ENCODE assay signal across 9 cellular contexts in the genomic region with DNA sequence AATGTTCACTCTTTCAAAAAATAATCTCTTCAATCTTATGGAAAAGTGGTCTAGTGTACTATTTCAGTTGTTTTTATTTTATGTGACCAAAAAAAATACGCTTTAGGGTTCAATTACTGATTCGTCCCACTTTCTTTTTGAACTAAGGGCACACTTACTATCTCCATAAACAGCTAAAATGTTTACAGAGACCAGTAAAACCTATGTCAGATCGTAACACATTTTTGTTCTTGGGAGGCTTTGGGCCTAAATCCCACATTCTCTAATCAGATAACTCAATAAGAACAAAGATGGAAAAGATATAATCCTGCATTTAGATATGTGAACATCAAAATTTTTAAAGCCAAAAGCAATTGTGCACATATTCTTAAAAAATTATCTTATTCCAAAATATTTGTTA. TPM values are rescaled to one million over a fixed set of nuclear protein-coding genes. Genes with fewer than 3 reads are reported as not detected.
DNase-seq lines count a peak whose midpoint lies in the region; ATAC-seq, FAIRE-seq and TF ChIP-seq lines count a peak whose summit lies in the region.
"Had no signal": no experiment of that assay in that cellular context is flagged by ENCODE, and none has a peak within 500 bp of the region (broad histone marks: within the 10 kb centered on the region; RNA-seq: fewer than 3 reads in every experiment).

No MANE protein-coding gene starts in this region.

- TF ChIP-seq RAD21 in HCT116 (IDR thresholded peaks at IDR 0.05; ENCODE audit: low read depth) = no peak

- no peak for FAIRE-seq in RCC 7860 (lab: Jason Lieb, UNC)

- no peaks in the 10 kb centered on the region for H3K9me2 ChIP-seq in HCT116 (ENCODE audit: insufficient read depth)

- H3K27ac ChIP-seq in HCT116 (ENCODE audit: low read depth, low read length) (no peak overlapping the region), brain microvascular endothelial cell (peak overlapping the region; percentile 87)

- CTCF ChIA-PET in HCT116 (lab: Charles Lee) = interaction anchor here (1.4 kb wide), 1 partner anchor 10 kb away, joined by 4 read pairs; no protein-coding TSS in a partner anchor

- BruUV-seq in HCT116 (replicated peaks; lab: Mats Ljungman, UMichigan) = no TSS peak

- H3K4me1 ChIP-seq in HCT116 (ENCODE audit: control insufficient read depth in 1 of 2, insufficient read depth in 2 of 2, low read length in 2 of 2) (peaks cover 5 to 24% of the 10 kb centered on the region in 2 experiments; a peak in 3 of 4 replicates), mononuclear cell (ENCODE audit: insufficient read depth, low read length) (peaks cover 9% of the 10 kb centered on the region)

- H2AFZ ChIP-seq in HCT116 (ENCODE audit: low read depth, low read length, poor library complexity, severe bottlenecking) = peak overlapping the region; percentile 72

- POLR2A ChIA-PET in HCT116 (lab: Charles Lee) = no interaction called here

- H3K27me3 ChIP-seq in HCT116 (ENCODE audit: insufficient read depth, low read length) (no peaks in the 10 kb centered on the region), brain microvascular endothelial cell (replicated peaks) (no peaks in the 10 kb centered on the region), mononuclear cell (ENCODE audit: insufficient read depth, low read length) (no peaks in the 10 kb centered on the region)

- ATAC-seq in HCT116 (no peak), GM21737 (IDR thresholded peaks at IDR 0.05; ENCODE audit: unreplicated experiment) (no peak)

- in situ Hi-C loops in ACHN (cut with HindIII; ENCODE audit: low pct_ligation_motif_present, low pct_unique_long_range_greater_than_20kb, low sequenced_read_pairs) (no loop called here), brain microvascular endothelial cell (cut with HindIII; ENCODE audit: low pct_ligation_motif_present, low sequenced_read_pairs) (no loop called here)

- H3K4me3 ChIP-seq in HCT116 (replicated peaks in 1 of 2; ENCODE audit: low read depth in 1 of 2, low read length in 2 of 2) = peak overlapping the region in 1 of 2 experiments; percentile 75; a peak in 2 of 4 replicates
- peak overlapping the region; percentile 77 for H3K4me3 ChIP-seq in brain microvascular endothelial cell (ENCODE audit: low read depth, low read length)
- H3K4me3 ChIP-seq in mononuclear cell (ENCODE audit: low read length) = peak overlapping the region; percentile 62

- H4K20me1 ChIP-seq in HCT116 (ENCODE audit: insufficient read depth) = no peaks in the 10 kb centered on the region

- H3K9me3 ChIP-seq in HCT116 (ENCODE audit: control insufficient read depth in 1 of 2, insufficient read depth in 1 of 2, low read depth in 1 of 2, low read length in 2 of 2) (no peaks in the 10 kb centered on the region), mononuclear cell (ENCODE audit: low read depth, low read length) (no peaks in the 10 kb centered on the region)

- intact Hi-C loops in HCT116 (cut with micrococcal nuclease) = loop anchor here (10.0 kb wide), 1 partner anchor 758 kb away; no protein-coding TSS in a partner anchor

- H3K4me2 ChIP-seq in HCT116 (ENCODE audit: low read length) = peak overlapping the region; percentile 95

- TF ChIP-seq POLR2A in HCT116 (IDR thresholded peaks at IDR 0.05; ENCODE audit: borderline replicate concordance, extremely low read depth, insufficient read depth, insufficient read length) = no peak

- H3K36me3 ChIP-seq in HCT116 (ENCODE audit: control insufficient read depth in 1 of 2, insufficient read depth in 2 of 2, low read length in 2 of 2) = no peaks in the 10 kb centered on the region
- H3K36me3 ChIP-seq in brain microvascular endothelial cell (replicated peaks) = no peaks in the 10 kb centered on the region

- TF ChIP-seq CTCF in HCT116 (IDR thresholded peaks at IDR 0.05 in 2 of 3, conservative IDR thresholded peaks at IDR 0.05 in 1 of 3; ENCODE audit: borderline replicate concordance in 1 of 3, insufficient read depth in 1 of 3, low read depth in 2 of 3, low read length in 2 of 3) (no peak), brain microvascular endothelial cell (IDR thresholded peaks at IDR 0.05; ENCODE audit: low read depth, low read length, missing control alignments) (no peak)

- RAD21 ChIA-PET in HCT116 (lab: Charles Lee; ENCODE audit: low non-redundant PET in 1 of 2, low total read pairs in 2 of 2, uncharacterized antibody in 2 of 2, unreplicated experiment in 2 of 2) = no interaction called here

- H3K79me2 ChIP-seq in HCT116 (ENCODE audit: insufficient read depth, low read length) = peaks cover 12% of the 10 kb centered on the region; the same call in 1 of the 2 replicates

- peak overlapping the region; percentile 75; the same call in 1 of the 2 replicates for H3K9ac ChIP-seq in HCT116 (ENCODE audit: low read length)

- DNase-seq in ACHN (peak; percentile 10), HCT116 (ENCODE audit: low read depth, low spot score) (no peak), brain microvascular endothelial cell (no peak), NCI-H1436 treated with DMSO at 0.1 percent for 48 hours (lab: John Stamatoyannopoulos, UW) (no peak), cerebellar nuclear complex (lab: John Stamatoyannopoulos, UW) (no peak), RCC 7860 (ENCODE audit: low spot score) (no peak)
- DNase-seq: NCI-H2029 treated with DMSO at 0.1 percent for 48 hours had no signal

TF ChIP-seq in HCT116, 20 proteins besides CTCF, POLR2A, EP300 and RAD21:
- TF ChIP-seq EZH2 (IDR thresholded peaks at IDR 0.05) (no peak), CBX3 (IDR thresholded peaks at IDR 0.05; ENCODE audit: low read depth) (no peak), POLR2AphosphoS5 (IDR thresholded peaks at IDR 0.05; ENCODE audit: low read depth, low read length) (no peak), SP1 (IDR thresholded peaks at IDR 0.05; ENCODE audit: low read depth) (no peak), EZH2phosphoT487 (IDR thresholded peaks at IDR 0.05; ENCODE audit: borderline replicate concordance) (no peak), EGR1 (IDR thresholded peaks at IDR 0.05; ENCODE audit: low read depth) (no peak), TCF7L2 (IDR thresholded peaks at IDR 0.05; ENCODE audit: borderline replicate concordance, extremely low read depth, insufficient read depth, insufficient read length) (no peak), ZNF274 (IDR thresholded peaks at IDR 0.05; ENCODE audit: low read depth, low read length) (no peak), YY1 (IDR thresholded peaks at IDR 0.05; ENCODE audit: extremely low read depth, insufficient replicate concordance, low read depth, low read length) (no peak), ZFX (IDR thresholded peaks at IDR 0.05) (no peak), FOSL1 (IDR thresholded peaks at IDR 0.05; ENCODE audit: low read depth) (no peak), CEBPB (IDR thresholded peaks at IDR 0.05; ENCODE audit: low read depth) (no peak)
- TF ChIP-seq, protein P1, sequence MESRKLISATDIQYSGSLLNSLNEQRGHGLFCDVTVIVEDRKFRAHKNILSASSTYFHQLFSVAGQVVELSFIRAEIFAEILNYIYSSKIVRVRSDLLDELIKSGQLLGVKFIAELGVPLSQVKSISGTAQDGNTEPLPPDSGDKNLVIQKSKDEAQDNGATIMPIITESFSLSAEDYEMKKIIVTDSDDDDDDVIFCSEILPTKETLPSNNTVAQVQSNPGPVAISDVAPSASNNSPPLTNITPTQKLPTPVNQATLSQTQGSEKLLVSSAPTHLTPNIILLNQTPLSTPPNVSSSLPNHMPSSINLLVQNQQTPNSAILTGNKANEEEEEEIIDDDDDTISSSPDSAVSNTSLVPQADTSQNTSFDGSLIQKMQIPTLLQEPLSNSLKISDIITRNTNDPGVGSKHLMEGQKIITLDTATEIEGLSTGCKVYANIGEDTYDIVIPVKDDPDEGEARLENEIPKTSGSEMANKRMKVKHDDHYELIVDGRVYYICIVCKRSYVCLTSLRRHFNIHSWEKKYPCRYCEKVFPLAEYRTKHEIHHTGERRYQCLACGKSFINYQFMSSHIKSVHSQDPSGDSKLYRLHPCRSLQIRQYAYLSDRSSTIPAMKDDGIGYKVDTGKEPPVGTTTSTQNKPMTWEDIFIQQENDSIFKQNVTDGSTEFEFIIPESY (IDR thresholded peaks at IDR 0.05; ENCODE audit: extremely low read depth, insufficient replicate concordance, low read length) = no peak
- TF ChIP-seq, protein P2, sequence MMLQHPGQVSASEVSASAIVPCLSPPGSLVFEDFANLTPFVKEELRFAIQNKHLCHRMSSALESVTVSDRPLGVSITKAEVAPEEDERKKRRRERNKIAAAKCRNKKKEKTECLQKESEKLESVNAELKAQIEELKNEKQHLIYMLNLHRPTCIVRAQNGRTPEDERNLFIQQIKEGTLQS (IDR thresholded peaks at IDR 0.05) = no peak
TF ChIP-seq in HCT116: peak in this region for 0.

RNA-seq across cellular contexts. Expression of a gene that starts 29.8 kb away (rescaled TPM):
- total RNA-seq in HCT116 (2021; ENCODE audit: unreplicated experiment) = 20.1 TPM
- 16.0 and 18.5 TPM in 2 replicates for polyA plus RNA-seq in HCT116 (2012)
- 194 TPM for total RNA-seq in mononuclear cell
